12 cellular contexts compared by ENCODE assay signal in genomic region chr15:99384992-99385669, GRCh38.
DNase-seq lines count a peak whose midpoint lies in the region; ATAC-seq and TF ChIP-seq lines count a peak whose summit lies in the region.
"Had no signal": no experiment of that assay in that cellular context is flagged by ENCODE, and none has a peak within 500 bp of the region (broad histone marks: within the 10 kb centered on the region; RNA-seq: fewer than 3 reads in every experiment).

No MANE protein-coding gene starts in this region.

- no peaks in the 10 kb centered on the region for H3K27me3 ChIP-seq in vagina
- H3K27me3 ChIP-seq: upper lobe of left lung had no signal

- no peak overlapping the region for H3K4me3 ChIP-seq in vagina
- H3K4me3 ChIP-seq: upper lobe of left lung had no signal

- no peaks in the 10 kb centered on the region for H3K9me3 ChIP-seq in vagina
- H3K9me3 ChIP-seq: upper lobe of left lung had no signal

- DNase-seq in Right ventricle myocardium superior (no peak), cardiac septum (ENCODE audit: low spot score) (no peak), WTC11 (ENCODE audit: low spot score) (peak; percentile 40), iris pigment epithelial cell (ENCODE audit: low read depth) (peak; percentile 10), vagina (ENCODE audit: extremely low spot score in 2 of 2) (no peak), T-helper 9 cell (no peak)
- DNase-seq: activated T-cell treated with anti-CD3 and anti-CD28 coated beads, Interleukin-2, amount 50 U/mL, for 4 hours; NCI-H1092 treated with DMSO at 0.1 percent for 48 hours; NCI-H446 treated with DMSO at 0.1 percent for 48 hours had no signal

- ATAC-seq in Right ventricle myocardium superior (ENCODE audit: poor library complexity) (peak; percentile 18), WTC11 (peak; percentile 65), HG02623 (IDR thresholded peaks at IDR 0.05; ENCODE audit: unreplicated experiment) (no peak), GM21737 (IDR thresholded peaks at IDR 0.05; ENCODE audit: unreplicated experiment) (no peak)
- ATAC-seq: activated T-cell treated with anti-CD3 and anti-CD28 coated beads, Interleukin-2, amount 50 U/mL, for 4 hours had no signal

- intact Hi-C loops in Right ventricle myocardium superior (cut with DNase I) (no loop called here), cardiac septum (cut with DNase I) (loop anchor here (10.0 kb wide), 1 partner anchor 90 kb away; no protein-coding TSS in a partner anchor), vagina (cut with DNase I) (no loop called here)

- CTCF ChIA-PET in WTC11 (lab: Charles Lee): interaction anchor here (0.6 to 3.0 kb wide), 10 partner anchors 9 to 348 kb away, joined by 3 to 15 read pairs (median 5); partner anchors contain the start of genes LYSMD4 and SYNM

- H3K36me3 ChIP-seq in vagina: no peaks in the 10 kb centered on the region
- H3K36me3 ChIP-seq: upper lobe of left lung had no signal

- no peak for TF ChIP-seq POLR2A in vagina (IDR thresholded peaks at IDR 0.05)

- H3K36me3 Mint-ChIP-seq in WTC11: peaks cover 16% of the 10 kb centered on the region

- no peak overlapping the region for H3K4me3 Mint-ChIP-seq in WTC11
- H3K4me3 Mint-ChIP-seq: activated T-cell treated with anti-CD3 and anti-CD28 coated beads, Interleukin-2, amount 50 U/mL, for 4 hours had no signal

- peaks cover 4% of the 10 kb centered on the region; the same call in 1 of the 2 replicates for H3K27me3 Mint-ChIP-seq in WTC11 (ENCODE audit: low read depth)

- peaks cover 29% of the 10 kb centered on the region for H3K9me3 Mint-ChIP-seq in WTC11
- H3K9me3 Mint-ChIP-seq: activated T-cell treated with anti-CD3 and anti-CD28 coated beads, Interleukin-2, amount 50 U/mL, for 4 hours had no signal

- peaks cover 19% of the 10 kb centered on the region for H3K4me1 Mint-ChIP-seq in WTC11

- TF ChIP-seq CTCF in WTC11 (IDR thresholded peaks at IDR 0.05): no peak
- no peak for TF ChIP-seq CTCF in vagina (IDR thresholded peaks at IDR 0.05)

- peak overlapping the region; percentile 56 for H3K27ac ChIP-seq in vagina

- POLR2A ChIA-PET in WTC11 (lab: Charles Lee): no interaction called here

- peaks cover 12% of the 10 kb centered on the region for H3K4me1 ChIP-seq in vagina

- no peak overlapping the region for H3K27ac Mint-ChIP-seq in WTC11

TF ChIP-seq in WTC11, 78 proteins besides CTCF, POLR2A, EP300 and RAD21:
- no peak for TF ChIP-seq FOXK1 (CRISPR knock-in tag; IDR thresholded peaks at IDR 0.05)
- TF ChIP-seq NFATC4 (CRISPR knock-in tag; IDR thresholded peaks at IDR 0.05): no peak
- TF ChIP-seq ZNF423 (CRISPR knock-in tag; IDR thresholded peaks at IDR 0.05): peak; percentile 69; the same call in 1 of the 2 replicates
- TF ChIP-seq ZNF232 (CRISPR knock-in tag; IDR thresholded peaks at IDR 0.05): no peak
- TF ChIP-seq, protein P1, sequence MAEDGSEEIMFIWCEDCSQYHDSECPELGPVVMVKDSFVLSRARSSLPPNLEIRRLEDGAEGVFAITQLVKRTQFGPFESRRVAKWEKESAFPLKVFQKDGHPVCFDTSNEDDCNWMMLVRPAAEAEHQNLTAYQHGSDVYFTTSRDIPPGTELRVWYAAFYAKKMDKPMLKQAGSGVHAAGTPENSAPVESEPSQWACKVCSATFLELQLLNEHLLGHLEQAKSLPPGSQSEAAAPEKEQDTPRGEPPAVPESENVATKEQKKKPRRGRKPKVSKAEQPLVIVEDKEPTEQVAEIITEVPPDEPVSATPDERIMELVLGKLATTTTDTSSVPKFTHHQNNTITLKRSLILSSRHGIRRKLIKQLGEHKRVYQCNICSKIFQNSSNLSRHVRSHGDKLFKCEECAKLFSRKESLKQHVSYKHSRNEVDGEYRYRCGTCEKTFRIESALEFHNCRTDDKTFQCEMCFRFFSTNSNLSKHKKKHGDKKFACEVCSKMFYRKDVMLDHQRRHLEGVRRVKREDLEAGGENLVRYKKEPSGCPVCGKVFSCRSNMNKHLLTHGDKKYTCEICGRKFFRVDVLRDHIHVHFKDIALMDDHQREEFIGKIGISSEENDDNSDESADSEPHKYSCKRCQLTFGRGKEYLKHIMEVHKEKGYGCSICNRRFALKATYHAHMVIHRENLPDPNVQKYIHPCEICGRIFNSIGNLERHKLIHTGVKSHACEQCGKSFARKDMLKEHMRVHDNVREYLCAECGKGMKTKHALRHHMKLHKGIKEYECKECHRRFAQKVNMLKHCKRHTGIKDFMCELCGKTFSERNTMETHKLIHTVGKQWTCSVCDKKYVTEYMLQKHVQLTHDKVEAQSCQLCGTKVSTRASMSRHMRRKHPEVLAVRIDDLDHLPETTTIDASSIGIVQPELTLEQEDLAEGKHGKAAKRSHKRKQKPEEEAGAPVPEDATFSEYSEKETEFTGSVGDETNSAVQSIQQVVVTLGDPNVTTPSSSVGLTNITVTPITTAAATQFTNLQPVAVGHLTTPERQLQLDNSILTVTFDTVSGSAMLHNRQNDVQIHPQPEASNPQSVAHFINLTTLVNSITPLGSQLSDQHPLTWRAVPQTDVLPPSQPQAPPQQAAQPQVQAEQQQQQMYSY (CRISPR knock-in tag; IDR thresholded peaks at IDR 0.05): no peak

Comparison
In these comparisons a context has a peak if more than half of its experiments do, and no peak if none do; other contexts are left out.
1. ATAC-seq: peak in Right ventricle myocardium superior (single experiment) and WTC11 (single experiment); none in HG02623 (single experiment) and GM21737 (single experiment).
2. DNase-seq: peak in WTC11 (single experiment) and iris pigment epithelial cell (single experiment); none in Right ventricle myocardium superior (single experiment), cardiac septum (single experiment), vagina (0 of 2) and T-helper 9 cell (single experiment).